ENCODE assay signal across 20 cellular contexts in the genomic region with DNA sequence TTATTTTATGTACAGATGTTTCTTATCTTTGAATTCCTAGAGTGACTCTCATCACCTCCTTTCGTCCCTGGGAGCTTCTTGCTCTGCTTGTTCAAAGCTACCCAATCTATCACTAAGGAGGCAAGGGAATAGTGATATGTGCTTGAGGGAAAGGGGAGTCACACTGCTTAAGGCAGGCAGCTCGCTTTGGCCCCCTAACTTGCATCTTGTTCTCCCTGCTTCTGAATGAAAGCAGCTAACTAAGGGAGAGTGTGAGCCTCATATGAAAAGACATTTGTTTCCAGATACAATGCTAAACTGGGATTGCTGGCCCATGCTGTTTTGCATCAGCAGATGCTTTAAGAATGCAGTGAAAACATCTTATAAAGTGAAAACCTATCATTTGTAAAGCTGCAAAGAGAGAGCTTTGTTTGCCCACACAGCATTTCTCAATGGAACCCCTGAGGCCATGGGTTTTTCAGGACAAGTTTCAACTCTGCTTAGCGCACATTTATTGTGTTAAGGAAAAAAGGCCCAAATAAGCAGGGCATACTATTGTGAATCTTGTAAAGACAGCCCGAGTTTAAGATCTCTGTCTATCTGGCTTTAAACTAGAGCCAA.
"Had no signal": no experiment of that assay in that cellular context is flagged by ENCODE, and none has a peak within 500 bp of the region (broad histone marks: within the 10 kb centered on the region; RNA-seq: fewer than 3 reads in every experiment).

No MANE protein-coding gene starts in this region.

- H3K36me3 Mint-ChIP-seq: activated naive CD8-positive, alpha-beta T cell treated with anti-CD3 and anti-CD28 coated beads for 36 hours had no signal

- H3K27me3 ChIP-seq: body of pancreas, esophagus squamous epithelium, left lung, right atrium auricular region, suprapubic skin, vagina had no signal

- H3K4me1 Mint-ChIP-seq: activated B cell treated with CpG ODN at 0.5 μM for 24 hours; activated CD4-positive, alpha-beta memory T cell treated with anti-CD3 and anti-CD28 coated beads, Interleukin-2, amount 10 ng/mL, durations not matched to agents 7 days and 5 days; activated naive CD8-positive, alpha-beta T cell treated with anti-CD3 and anti-CD28 coated beads for 36 hours; activated T-helper 17 cell treated with anti-CD3 and anti-CD28 coated beads, Interleukin-2, amount 50 U/mL, for 72 hours; nephron progenitor cell had no signal

- H3K4me1 ChIP-seq: body of pancreas, left lung, prostate gland, right atrium auricular region, suprapubic skin, vagina had no signal

- H3K4me3 ChIP-seq: body of pancreas, esophagus squamous epithelium, left lung, prostate gland, right atrium auricular region, skin epidermis, suprapubic skin, vagina had no signal

- H3K27ac Mint-ChIP-seq: activated B cell treated with CpG ODN at 0.5 μM for 24 hours; activated CD4-positive, alpha-beta memory T cell treated with anti-CD3 and anti-CD28 coated beads, Interleukin-2, amount 10 ng/mL, durations not matched to agents 7 days and 5 days; activated naive CD8-positive, alpha-beta T cell treated with anti-CD3 and anti-CD28 coated beads for 36 hours; activated T-helper 17 cell treated with anti-CD3 and anti-CD28 coated beads, Interleukin-2, amount 50 U/mL, for 72 hours; nephron progenitor cell; stimulated activated naive CD8-positive, alpha-beta T cell treated with anti-CD3 and anti-CD28 coated beads, Interleukin-15, Interleukin-2, amounts not matched to agents 100 ng/mL and 50 ng/mL, for 24 hours; T-helper 2 cell treated with Interferon-gamma antibody and Interleukin-4, amounts not matched to agents 5 μg/mL and 100 μg/mL, for 36 hours had no signal

- H3K27ac ChIP-seq: body of pancreas, esophagus squamous epithelium, left lung, prostate gland, right atrium auricular region, skin epidermis, suprapubic skin, vagina had no signal

- H3K4me3 Mint-ChIP-seq: activated B cell treated with CpG ODN at 0.5 μM for 24 hours; activated CD4-positive, alpha-beta memory T cell treated with anti-CD3 and anti-CD28 coated beads, Interleukin-2, amount 10 ng/mL, durations not matched to agents 7 days and 5 days; activated naive CD8-positive, alpha-beta T cell treated with anti-CD3 and anti-CD28 coated beads for 36 hours; activated T-helper 17 cell treated with anti-CD3 and anti-CD28 coated beads, Interleukin-2, amount 50 U/mL, for 72 hours; nephron progenitor cell; stimulated activated naive CD8-positive, alpha-beta T cell treated with anti-CD3 and anti-CD28 coated beads, Interleukin-15, Interleukin-2, amounts not matched to agents 100 ng/mL and 50 ng/mL, for 24 hours; T-helper 2 cell treated with Interferon-gamma antibody and Interleukin-4, amounts not matched to agents 5 μg/mL and 100 μg/mL, for 36 hours had no signal

- H3K9me3 Mint-ChIP-seq: activated B cell treated with CpG ODN at 0.5 μM for 24 hours; activated naive CD8-positive, alpha-beta T cell treated with anti-CD3 and anti-CD28 coated beads for 36 hours; nephron progenitor cell had no signal

- H3K9me3 ChIP-seq: body of pancreas, esophagus squamous epithelium, left lung, prostate gland, right atrium auricular region, suprapubic skin, vagina had no signal

- H3K36me3 ChIP-seq: esophagus squamous epithelium, left lung, prostate gland, right atrium auricular region, suprapubic skin, vagina had no signal

- H3K27me3 Mint-ChIP-seq: activated B cell treated with CpG ODN at 0.5 μM for 24 hours; activated CD4-positive, alpha-beta memory T cell treated with anti-CD3 and anti-CD28 coated beads, Interleukin-2, amount 10 ng/mL, durations not matched to agents 7 days and 5 days; activated T-helper 17 cell treated with anti-CD3 and anti-CD28 coated beads, Interleukin-2, amount 50 U/mL, for 72 hours; stimulated activated naive CD8-positive, alpha-beta T cell treated with anti-CD3 and anti-CD28 coated beads, Interleukin-15, Interleukin-2, amounts not matched to agents 100 ng/mL and 50 ng/mL, for 24 hours had no signal

- DNase-seq: activated B cell treated with CpG ODN at 0.5 μM for 24 hours; activated CD4-positive, alpha-beta memory T cell treated with anti-CD3 and anti-CD28 coated beads, Interleukin-2, amount 10 ng/mL, durations not matched to agents 7 days and 5 days; activated CD4-positive, alpha-beta T cell treated with anti-CD3 and anti-CD28 coated beads for 4 hours; activated naive CD4-positive, alpha-beta T cell; activated naive CD8-positive, alpha-beta T cell treated with anti-CD3 and anti-CD28 coated beads for 36 hours; activated T-cell treated with anti-CD3 and anti-CD28 coated beads, Interleukin-2, amount 50 U/mL, for 1 hour; body of pancreas; caudate nucleus; esophagus squamous epithelium; left lung; nephron progenitor cell; trophoblast cell had no signal
